In the genomic region with DNA sequence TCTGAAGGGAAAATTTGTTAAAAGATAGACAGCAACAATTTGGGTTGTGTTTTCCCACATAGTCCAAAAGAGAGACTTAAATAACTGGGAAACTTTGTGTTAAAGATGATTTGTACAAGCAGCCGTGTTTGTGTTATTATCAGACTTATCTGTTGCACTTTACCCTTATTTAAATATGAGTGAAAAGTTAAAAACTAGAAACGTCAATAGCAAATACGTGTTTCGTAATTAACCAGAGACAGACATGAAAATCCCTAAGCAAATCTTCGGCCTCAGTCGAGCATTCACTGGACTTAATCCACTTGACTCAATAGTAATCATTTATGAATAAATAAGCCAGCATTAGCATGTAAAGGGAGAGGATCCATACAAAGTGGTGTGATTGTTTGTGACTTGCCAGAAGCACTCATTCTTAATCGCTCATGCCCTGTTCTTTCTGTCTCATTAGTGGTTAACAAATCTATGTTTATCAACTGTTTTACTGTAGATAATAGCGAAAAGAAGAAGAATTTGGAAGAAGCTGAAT, we compare ENCODE assay signal across 21 cellular contexts. TPM values are rescaled to one million over a fixed set of nuclear protein-coding genes. Genes with fewer than 3 reads are reported as not detected.
DNase-seq lines count a peak whose midpoint lies in the region; ATAC-seq and TF ChIP-seq lines count a peak whose summit lies in the region.
"Had no signal": no experiment of that assay in that cellular context is flagged by ENCODE, and none has a peak within 500 bp of the region (broad histone marks: within the 10 kb centered on the region; RNA-seq: fewer than 3 reads in every experiment).

No MANE protein-coding gene starts in this region.

- H3K4me3 ChIP-seq in OCI-LY3 (ENCODE audit: low read length), result peak overlapping the region; percentile 68
- no peak overlapping the region for H3K4me3 ChIP-seq in neutrophil (ENCODE audit: low read depth in 1 of 2, low read length in 1 of 2)
- H3K4me3 ChIP-seq: BLaER1 treated with 17β-estradiol and CSF1 and Interleukin-3, amounts not matched to agents 10 nM and 100 nM had no signal

- H3K27me3 Mint-ChIP-seq in activated T-cell treated with anti-CD3 and anti-CD28 coated beads, Interleukin-2, amount 50 U/mL, for 72 hours (ENCODE audit: low read depth), result no peaks in the 10 kb centered on the region
- no peaks in the 10 kb centered on the region for H3K27me3 Mint-ChIP-seq in activated naive CD8-positive, alpha-beta T cell treated with anti-CD3 and anti-CD28 coated beads, Interleukin-2, amount 50 U/mL, for 24 hours
- no peaks in the 10 kb centered on the region for H3K27me3 Mint-ChIP-seq in activated CD4-positive, alpha-beta T cell treated with anti-CD3 and anti-CD28 coated beads, Interleukin-2, amount 10 ng/mL, durations not matched to agents 24 days and 14 days

- intact Hi-C loops in activated CD4-positive, alpha-beta T cell treated with anti-CD3 and anti-CD28 coated beads, Interleukin-2, amount 10 ng/mL, durations not matched to agents 24 days and 14 days (cut with micrococcal nuclease), result no loop called here

- H4K20me1 ChIP-seq in OCI-LY3 (ENCODE audit: insufficient read depth, low read length), result peaks cover 14% of the 10 kb centered on the region

- H3K9ac ChIP-seq in OCI-LY3 (ENCODE audit: low read length), result no peak overlapping the region
- H3K9ac ChIP-seq: BLaER1 treated with 17β-estradiol and CSF1 and Interleukin-3, amounts not matched to agents 10 nM and 100 nM had no signal

- H3K4me2 ChIP-seq in OCI-LY3 (ENCODE audit: low read length), result peak overlapping the region; percentile 91
- H3K4me2 ChIP-seq: BLaER1 treated with 17β-estradiol and CSF1 and Interleukin-3, amounts not matched to agents 10 nM and 100 nM had no signal

- no peak for DNase-seq in activated T-cell treated with anti-CD3 and anti-CD28 coated beads, Interleukin-2, amount 50 U/mL, for 72 hours
- DNase-seq in activated T-cell treated with anti-CD3 and anti-CD28 coated beads, Interleukin-2, amount 50 U/mL, for 1 hour, result no peak
- no peak for DNase-seq in activated naive CD8-positive, alpha-beta T cell treated with anti-CD3 and anti-CD28 coated beads, Interleukin-2, amount 50 U/mL, for 24 hours
- DNase-seq in G401 (ENCODE audit: low spot score), result no peak
- no peak for DNase-seq in DMS53 treated with DMSO at 0.1 percent for 48 hours (lab: John Stamatoyannopoulos, UW; ENCODE audit: unreplicated experiment)
- DNase-seq in activated CD4-positive, alpha-beta T cell treated with anti-CD3 and anti-CD28 coated beads, Interleukin-2, amount 10 ng/mL, durations not matched to agents 24 days and 14 days, result no peak
- DNase-seq: EL; H9; IMR-90; Kasumi-1; NCI-H1105; NCI-H1694 treated with DMSO at 0.1 percent for 48 hours; NCI-H2107; NCI-H226; NCI-H526 treated with DMSO at 0.1 percent for 48 hours; NK-92 treated with Interleukin-12 subunit alpha and Interleukin-12 subunit beta, amount 100 ng/mL, for 24 hours; OCI-M1; SIG-M5 had no signal

- no peak overlapping the region for H2AFZ ChIP-seq in OCI-LY3 (ENCODE audit: low read depth, low read length)

- H3K9me3 Mint-ChIP-seq in activated T-cell treated with anti-CD3 and anti-CD28 coated beads, Interleukin-2, amount 50 U/mL, for 72 hours, result no peaks in the 10 kb centered on the region
- no peaks in the 10 kb centered on the region for H3K9me3 Mint-ChIP-seq in activated naive CD8-positive, alpha-beta T cell treated with anti-CD3 and anti-CD28 coated beads, Interleukin-2, amount 50 U/mL, for 24 hours
- H3K9me3 Mint-ChIP-seq in activated CD4-positive, alpha-beta T cell treated with anti-CD3 and anti-CD28 coated beads, Interleukin-2, amount 10 ng/mL, durations not matched to agents 24 days and 14 days, result no peaks in the 10 kb centered on the region
- H3K9me3 Mint-ChIP-seq: H9 had no signal

- H3K36me3 Mint-ChIP-seq in activated T-cell treated with anti-CD3 and anti-CD28 coated beads, Interleukin-2, amount 50 U/mL, for 72 hours (ENCODE audit: insufficient read depth in 2 of 2), result peaks cover 6 to 47% of the 10 kb centered on the region in 2 donors
- H3K36me3 Mint-ChIP-seq in activated naive CD8-positive, alpha-beta T cell treated with anti-CD3 and anti-CD28 coated beads, Interleukin-2, amount 50 U/mL, for 24 hours (ENCODE audit: low read depth), result peaks cover 57% of the 10 kb centered on the region
- peaks cover 52% of the 10 kb centered on the region for H3K36me3 Mint-ChIP-seq in activated CD4-positive, alpha-beta T cell treated with anti-CD3 and anti-CD28 coated beads, Interleukin-2, amount 10 ng/mL, durations not matched to agents 24 days and 14 days (ENCODE audit: low read depth)

- TF ChIP-seq CTCF in OCI-LY3 (IDR thresholded peaks at IDR 0.05; ENCODE audit: low read depth, low read length) (no peak), neutrophil (IDR thresholded peaks at IDR 0.05) (no peak)

- H3K36me3 ChIP-seq in OCI-LY3 (replicated peaks; ENCODE audit: low read depth, low read length) (peaks cover 36% of the 10 kb centered on the region), neutrophil (no peaks in the 10 kb centered on the region)

- ATAC-seq in activated T-cell treated with anti-CD3 and anti-CD28 coated beads, Interleukin-2, amount 50 U/mL, for 72 hours (replicated peaks in 1 of 2), result no peak
- no peak for ATAC-seq in activated naive CD8-positive, alpha-beta T cell treated with anti-CD3 and anti-CD28 coated beads, Interleukin-2, amount 50 U/mL, for 24 hours

- H3K79me2 ChIP-seq in OCI-LY3 (ENCODE audit: low read length), result peaks cover 5% of the 10 kb centered on the region

- H3K4me1 Mint-ChIP-seq in activated T-cell treated with anti-CD3 and anti-CD28 coated beads, Interleukin-2, amount 50 U/mL, for 72 hours (ENCODE audit: low read depth), result peaks cover 31% of the 10 kb centered on the region
- H3K4me1 Mint-ChIP-seq in activated naive CD8-positive, alpha-beta T cell treated with anti-CD3 and anti-CD28 coated beads, Interleukin-2, amount 50 U/mL, for 24 hours, result peaks cover 25% of the 10 kb centered on the region
- peaks cover 38% of the 10 kb centered on the region for H3K4me1 Mint-ChIP-seq in activated CD4-positive, alpha-beta T cell treated with anti-CD3 and anti-CD28 coated beads, Interleukin-2, amount 10 ng/mL, durations not matched to agents 24 days and 14 days

- H3K27me3 ChIP-seq in OCI-LY3 (ENCODE audit: low read depth, low read length) (no peaks in the 10 kb centered on the region), neutrophil (no peaks in the 10 kb centered on the region)
- H3K27me3 ChIP-seq: BLaER1 treated with 17β-estradiol and CSF1 and Interleukin-3, amounts not matched to agents 10 nM and 100 nM had no signal

- H3K4me3 Mint-ChIP-seq in activated T-cell treated with anti-CD3 and anti-CD28 coated beads, Interleukin-2, amount 50 U/mL, for 72 hours, result peak overlapping the region in 1 of 2 donors; percentile 86
- H3K4me3 Mint-ChIP-seq in activated naive CD8-positive, alpha-beta T cell treated with anti-CD3 and anti-CD28 coated beads, Interleukin-2, amount 50 U/mL, for 24 hours, result no peak overlapping the region
- no peak overlapping the region for H3K4me3 Mint-ChIP-seq in activated CD4-positive, alpha-beta T cell treated with anti-CD3 and anti-CD28 coated beads, Interleukin-2, amount 10 ng/mL, durations not matched to agents 24 days and 14 days
- H3K4me3 Mint-ChIP-seq: H9 had no signal

- in situ Hi-C loops in G401 (cut with HindIII; ENCODE audit: low sequenced_read_pairs), result no loop called here

- H3K4me1 ChIP-seq in OCI-LY3 (ENCODE audit: low read length), result peaks cover 36% of the 10 kb centered on the region
- peaks cover 16 to 18% of the 10 kb centered on the region in 2 experiments for H3K4me1 ChIP-seq in neutrophil (ENCODE audit: control insufficient read depth in 1 of 2, insufficient read depth in 1 of 2, low read depth in 1 of 2, low read length in 1 of 2)

- H3K27ac Mint-ChIP-seq in activated T-cell treated with anti-CD3 and anti-CD28 coated beads, Interleukin-2, amount 50 U/mL, for 72 hours, result peak overlapping the region; percentile 60
- H3K27ac Mint-ChIP-seq in activated naive CD8-positive, alpha-beta T cell treated with anti-CD3 and anti-CD28 coated beads, Interleukin-2, amount 50 U/mL, for 24 hours, result peak overlapping the region; percentile 89
- no peak overlapping the region for H3K27ac Mint-ChIP-seq in activated CD4-positive, alpha-beta T cell treated with anti-CD3 and anti-CD28 coated beads, Interleukin-2, amount 10 ng/mL, durations not matched to agents 24 days and 14 days

- H3K27ac ChIP-seq in OCI-LY3 (ENCODE audit: low read length) (peak overlapping the region; percentile 92), neutrophil (peak overlapping the region; percentile 61)
- H3K27ac ChIP-seq: BLaER1 treated with 17β-estradiol and CSF1 and Interleukin-3, amounts not matched to agents 10 nM and 100 nM had no signal

- no peaks in the 10 kb centered on the region for H3K9me3 ChIP-seq in OCI-LY3 (ENCODE audit: insufficient read depth, low read length)
- H3K9me3 ChIP-seq in neutrophil, result no peaks in the 10 kb centered on the region
- H3K9me3 ChIP-seq: BLaER1 treated with 17β-estradiol and CSF1 and Interleukin-3, amounts not matched to agents 10 nM and 100 nM had no signal

RNA-seq across cellular contexts. Expression of a gene that starts 34.2 kb away (rescaled TPM):
- 100 to 1,000 TPM in 1 of 2 donors, 10 to 100 TPM in 1; 90.9 to 101 TPM for total RNA-seq in activated T-cell treated with anti-CD3 and anti-CD28 coated beads, Interleukin-2, amount 50 U/mL, for 72 hours
- 19.0 and 25.7 TPM in 2 replicates for total RNA-seq in G401 (2014; rRNA removed; shearing (Covaris generic))
- total RNA-seq in activated CD4-positive, alpha-beta T cell treated with anti-CD3 and anti-CD28 coated beads, Interleukin-2, amount 10 ng/mL, durations not matched to agents 24 days and 14 days, result 64.1 and 66.4 TPM in 2 replicates
